Comparison of ENCODE assay signal across 8 cellular contexts in the genomic region with DNA sequence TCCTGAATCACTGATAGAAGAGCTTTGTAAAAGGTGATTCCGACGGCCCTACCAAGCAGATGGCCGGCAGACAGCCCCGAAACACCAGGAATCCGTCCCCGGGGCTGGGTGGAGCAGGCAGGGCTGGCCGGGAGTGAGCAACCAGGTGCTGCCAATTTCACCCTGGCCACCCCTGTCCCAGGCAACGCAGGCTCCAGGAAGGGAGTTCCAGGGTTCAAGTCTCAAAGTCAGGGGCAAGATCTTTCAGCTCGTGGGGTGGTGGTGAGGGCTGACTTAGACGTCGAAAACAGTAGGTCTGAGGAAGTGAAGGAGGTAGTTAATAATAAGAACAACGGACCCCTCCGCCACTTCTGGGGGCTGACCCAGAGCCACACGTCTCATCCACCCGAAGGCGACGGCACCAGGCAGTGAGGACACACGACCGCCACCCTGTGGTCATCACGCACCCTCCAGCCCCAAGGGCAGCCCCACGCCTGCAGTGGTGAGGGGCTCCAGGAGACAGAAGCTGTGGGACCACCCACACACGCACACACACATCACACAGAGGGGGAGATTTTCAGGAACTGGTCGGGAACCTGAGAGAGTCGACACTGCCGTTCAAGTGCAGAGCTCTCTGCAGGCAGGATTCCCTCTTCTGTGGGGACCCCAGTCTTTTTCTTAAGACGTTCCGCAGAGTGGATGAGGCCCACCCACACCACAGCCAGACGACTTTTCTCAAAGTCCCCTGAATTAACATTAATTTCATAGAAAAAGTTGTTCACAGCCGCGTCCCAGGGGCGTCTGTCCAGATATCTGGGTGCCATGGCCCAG.
A peak's percentile ranks its signal among the peaks of the same experiment; 100 is the strongest.
DNase-seq lines count a peak whose midpoint lies in the region; ATAC-seq, FAIRE-seq and TF ChIP-seq lines count a peak whose summit lies in the region.

No MANE protein-coding gene starts in this region.

- no peaks in the 10 kb centered on the region for H3K9me3 ChIP-seq in keratinocyte (ENCODE audit: control insufficient read depth, low read depth, low read length)

- H3K9ac ChIP-seq in keratinocyte (ENCODE audit: control insufficient read depth, extremely low read depth, insufficient read depth, low read length), result no peak overlapping the region

- no peak for FAIRE-seq in keratinocyte (lab: Jason Lieb, UNC)

- H3K4me1 Mint-ChIP-seq in WTC11, result peaks cover 10% of the 10 kb centered on the region

- POLR2A ChIA-PET in WTC11 (lab: Charles Lee), result interaction anchor here (1.1 to 1.3 kb wide), 2 partner anchors 183 to 371 kb away, joined by 3 to 4 read pairs; no protein-coding TSS in a partner anchor

- H3K4me1 ChIP-seq in keratinocyte (ENCODE audit: control insufficient read depth, extremely low read depth, insufficient read depth, low read length), result no peaks in the 10 kb centered on the region

- no peak for DNase-seq in AG10803 (ENCODE audit: low read depth)
- DNase-seq in WTC11 (ENCODE audit: low spot score), result peak; percentile 79
- DNase-seq in keratinocyte (ENCODE audit: low read depth, low spot score), result no peak
- DNase-seq in DMS53 treated with DMSO at 0.1 percent for 48 hours (lab: John Stamatoyannopoulos, UW; ENCODE audit: unreplicated experiment), result no peak
- DNase-seq in NCI-H2029 treated with DMSO at 0.1 percent for 48 hours (lab: John Stamatoyannopoulos, UW), result no peak
- DNase-seq in putamen (ENCODE audit: low spot score), result no peak

- CTCF ChIA-PET in WTC11 (lab: Charles Lee), result interaction anchor here (0.6 to 4.0 kb wide), 46 partner anchors 11 to 1015 kb away, joined by 3 to 63 read pairs (median 4); a partner anchor contains a TSS

- no peaks in the 10 kb centered on the region for H3K9me1 ChIP-seq in keratinocyte (ENCODE audit: control insufficient read depth, extremely low read depth, insufficient read depth, low read length)

- peaks cover 3% of the 10 kb centered on the region for H3K36me3 Mint-ChIP-seq in WTC11

- no peak overlapping the region for H2AFZ ChIP-seq in keratinocyte (ENCODE audit: control insufficient read depth, low read length)

- H3K4me2 ChIP-seq in keratinocyte (ENCODE audit: control insufficient read depth, extremely low read depth, insufficient read depth, low read depth, low read length), result no peak overlapping the region

- H3K9me3 Mint-ChIP-seq in WTC11, result peaks cover 15% of the 10 kb centered on the region

- H3K36me3 ChIP-seq in keratinocyte (ENCODE audit: control insufficient read depth in 2 of 2, extremely low read depth in 1 of 2, insufficient read depth in 2 of 2, low read length in 2 of 2), result no peaks in the 10 kb centered on the region

- H3K4me3 Mint-ChIP-seq in WTC11, result no peak overlapping the region

- H4K20me1 ChIP-seq in keratinocyte (ENCODE audit: control insufficient read depth, extremely low read depth, insufficient read depth, low read length), result no peaks in the 10 kb centered on the region

- H3K4me3 ChIP-seq in AG10803 (ENCODE audit: low read length) (no peak overlapping the region), GM12875 (ENCODE audit: low read depth, low read length) (no peak overlapping the region), keratinocyte (ENCODE audit: control insufficient read depth in 2 of 3, extremely low read depth in 1 of 3, insufficient read depth in 2 of 3, low read depth in 1 of 3, low read length in 3 of 3) (no peak overlapping the region)

- TF ChIP-seq CTCF in AG10803 (conservative IDR thresholded peaks at IDR 0.05; ENCODE audit: low read length) (peak; percentile 29), GM12875 (IDR thresholded peaks at IDR 0.05; ENCODE audit: borderline replicate concordance, insufficient read depth, low read depth, low read length) (peak; percentile 51), WTC11 (IDR thresholded peaks at IDR 0.05) (peak; percentile 15; the same call in 1 of the 2 replicates), keratinocyte (optimal IDR thresholded peaks at IDR 0.05 in 1 of 3, IDR thresholded peaks at IDR 0.05 in 1 of 3, conservative IDR thresholded peaks at IDR 0.05 in 1 of 3; ENCODE audit: extremely low read depth in 1 of 3, insufficient read depth in 2 of 3, low read length in 3 of 3) (peak in 2 of 3 experiments; percentile 64 to 71)

- no peak overlapping the region for H3K27ac ChIP-seq in keratinocyte (ENCODE audit: control insufficient read depth, insufficient read depth, low read length)

- peaks cover 15% of the 10 kb centered on the region for H3K27me3 Mint-ChIP-seq in WTC11 (ENCODE audit: low read depth)

- H3K27ac Mint-ChIP-seq in WTC11, result no peak overlapping the region

- no peaks in the 10 kb centered on the region for H3K79me2 ChIP-seq in keratinocyte (ENCODE audit: control insufficient read depth, insufficient read depth, low read length)

- dilution Hi-C loops in keratinocyte (cut with MboI; ENCODE audit: extremely low pct_ligation_motif_present, low sequenced_read_pairs), result no loop called here

- ATAC-seq in WTC11, result peak; percentile 70
- no peak for ATAC-seq in HG03378 (IDR thresholded peaks at IDR 0.05; ENCODE audit: unreplicated experiment)

- peaks cover 18% of the 10 kb centered on the region for H3K27me3 ChIP-seq in keratinocyte (ENCODE audit: control insufficient read depth, extremely low read depth, insufficient read depth, low read length)

TF ChIP-seq in WTC11, 78 proteins besides CTCF, POLR2A, EP300 and RAD21:
- TF ChIP-seq, protein P1, sequence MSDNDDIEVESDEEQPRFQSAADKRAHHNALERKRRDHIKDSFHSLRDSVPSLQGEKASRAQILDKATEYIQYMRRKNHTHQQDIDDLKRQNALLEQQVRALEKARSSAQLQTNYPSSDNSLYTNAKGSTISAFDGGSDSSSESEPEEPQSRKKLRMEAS (CRISPR knock-in tag; IDR thresholded peaks at IDR 0.05), result 0 out of 2 replicates have a peak, but pooled peaks have one; percentile 25
- no peak for TF ChIP-seq TEAD4 (CRISPR knock-in tag; IDR thresholded peaks at IDR 0.05)
- TF ChIP-seq, protein P2, sequence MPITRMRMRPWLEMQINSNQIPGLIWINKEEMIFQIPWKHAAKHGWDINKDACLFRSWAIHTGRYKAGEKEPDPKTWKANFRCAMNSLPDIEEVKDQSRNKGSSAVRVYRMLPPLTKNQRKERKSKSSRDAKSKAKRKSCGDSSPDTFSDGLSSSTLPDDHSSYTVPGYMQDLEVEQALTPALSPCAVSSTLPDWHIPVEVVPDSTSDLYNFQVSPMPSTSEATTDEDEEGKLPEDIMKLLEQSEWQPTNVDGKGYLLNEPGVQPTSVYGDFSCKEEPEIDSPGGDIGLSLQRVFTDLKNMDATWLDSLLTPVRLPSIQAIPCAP (CRISPR knock-in tag; IDR thresholded peaks at IDR 0.05), result no peak
- TF ChIP-seq, protein P3, sequence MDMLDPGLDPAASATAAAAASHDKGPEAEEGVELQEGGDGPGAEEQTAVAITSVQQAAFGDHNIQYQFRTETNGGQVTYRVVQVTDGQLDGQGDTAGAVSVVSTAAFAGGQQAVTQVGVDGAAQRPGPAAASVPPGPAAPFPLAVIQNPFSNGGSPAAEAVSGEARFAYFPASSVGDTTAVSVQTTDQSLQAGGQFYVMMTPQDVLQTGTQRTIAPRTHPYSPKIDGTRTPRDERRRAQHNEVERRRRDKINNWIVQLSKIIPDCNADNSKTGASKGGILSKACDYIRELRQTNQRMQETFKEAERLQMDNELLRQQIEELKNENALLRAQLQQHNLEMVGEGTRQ (CRISPR knock-in tag; IDR thresholded peaks at IDR 0.05), result 0 out of 2 replicates have a peak, but pooled peaks have one; percentile 3
- TF ChIP-seq SMAD3 (CRISPR knock-in tag; IDR thresholded peaks at IDR 0.05; ENCODE audit: borderline replicate concordance), result no peak

Comparison
In these comparisons a context has a peak if more than half of its experiments do, and no peak if none do; other contexts are left out.
1. CTCF ChIP-seq: peak in every context shown above with its lines; median percentile 68 in keratinocyte; 51 in GM12875; 29 in AG10803; 15 in WTC11.